8 cellular contexts compared by ENCODE assay signal in the genomic region with DNA sequence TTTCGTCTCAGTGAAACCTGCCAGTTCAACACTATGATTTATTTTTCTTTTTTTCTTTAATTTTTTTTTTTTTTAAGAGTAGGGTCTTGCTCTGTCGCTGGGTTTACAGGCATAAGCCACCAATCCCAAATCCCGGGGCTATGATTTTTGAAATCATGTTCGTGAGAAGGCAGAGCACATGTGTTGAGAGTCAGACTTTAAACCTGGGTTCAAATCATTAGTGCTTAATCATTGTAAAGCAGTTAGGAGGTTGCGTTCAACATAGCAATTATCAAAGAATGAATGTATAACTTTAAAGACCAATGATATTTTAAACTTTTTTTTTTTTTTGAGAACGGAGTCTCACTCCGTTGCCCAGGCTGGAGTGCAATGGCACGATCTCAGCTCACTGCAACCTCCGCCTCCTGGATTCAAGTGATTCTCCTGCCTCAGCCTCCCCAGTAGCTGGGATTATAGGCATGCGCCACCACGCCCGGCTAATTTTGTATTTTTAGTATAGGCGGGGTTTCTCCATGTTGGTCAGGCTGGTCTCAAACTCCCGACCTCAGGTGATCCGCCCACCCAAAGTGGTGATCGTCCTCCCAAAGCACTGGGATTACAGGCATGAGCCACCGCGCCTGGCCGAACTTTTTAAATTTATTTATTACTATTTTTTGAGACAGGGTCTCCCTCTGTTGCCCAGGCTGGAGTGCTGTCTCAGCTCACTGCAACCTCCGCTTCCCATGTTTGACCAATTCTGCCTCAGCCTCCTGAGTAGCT. TPM values are rescaled to one million over a fixed set of nuclear protein-coding genes. Genes with fewer than 3 reads are reported as not detected.
A peak's percentile ranks its signal among the peaks of the same experiment; 100 is the strongest.
DNase-seq lines count a peak whose midpoint lies in the region; ATAC-seq, FAIRE-seq and TF ChIP-seq lines count a peak whose summit lies in the region.
"Not testable (repeated sequence)": the region's sequence is repeated elsewhere in the genome, so short reads cannot be mapped to it uniquely, and the experiment has no call there.

No MANE protein-coding gene starts in this region.

- BruUV-seq in PC-3 (replicated peaks; lab: Mats Ljungman, UMichigan), result not testable (repeated sequence)

- H3K79me2 ChIP-seq in PC-3 (ENCODE audit: low read length), result peaks cover 63% of the 10 kb centered on the region

- H3K9me2 ChIP-seq in PC-3 (replicated peaks; ENCODE audit: low read length), result not testable (repeated sequence)

- H3K4me2 ChIP-seq in PC-3 (ENCODE audit: low read length), result peak overlapping the region; percentile 99

- peak overlapping the region; percentile 98 for H3K4me3 Mint-ChIP-seq in activated T-cell treated with anti-CD3 and anti-CD28 coated beads, Interleukin-2, amount 50 U/mL, for 4 hours
- H3K4me3 Mint-ChIP-seq in naive B cell, result peak overlapping the region; percentile 30 to 99 (median 95)

- POLR2A ChIA-PET in PC-3 (lab: Charles Lee; ENCODE audit: unreplicated experiment), result not testable (repeated sequence)

- ATAC-seq in PC-3; activated T-cell treated with anti-CD3 and anti-CD28 coated beads, Interleukin-2, amount 50 U/mL, for 4 hours; naive B cell (ENCODE audit: low read depth in 2 of 2): not testable (repeated sequence)

- H3K36me3 ChIP-seq in PC-3 (ENCODE audit: low read depth, low read length), result peaks cover 12% of the 10 kb centered on the region
- not testable (repeated sequence) for H3K36me3 ChIP-seq in left ventricle myocardium inferior; small intestine (ENCODE audit: control insufficient read depth in 2 of 2, insufficient read depth in 2 of 2, low read length in 2 of 2)

- H3K9me3 Mint-ChIP-seq in activated T-cell treated with anti-CD3 and anti-CD28 coated beads, Interleukin-2, amount 50 U/mL, for 4 hours; naive B cell: not testable (repeated sequence)

- not testable (repeated sequence) for H2AFZ ChIP-seq in PC-3 (ENCODE audit: low read length)

- not testable (repeated sequence) for H3K27me3 Mint-ChIP-seq in activated T-cell treated with anti-CD3 and anti-CD28 coated beads, Interleukin-2, amount 50 U/mL, for 4 hours (ENCODE audit: low read depth); naive B cell

- peaks cover 26% of the 10 kb centered on the region for H3K36me3 Mint-ChIP-seq in activated T-cell treated with anti-CD3 and anti-CD28 coated beads, Interleukin-2, amount 50 U/mL, for 4 hours (ENCODE audit: insufficient read depth)
- H3K36me3 Mint-ChIP-seq in naive B cell, result not testable (repeated sequence)

- peaks cover 22% of the 10 kb centered on the region for H3K4me1 ChIP-seq in PC-3 (ENCODE audit: insufficient read depth, low read length)
- H3K4me1 ChIP-seq in left ventricle myocardium inferior, result peaks cover 67% of the 10 kb centered on the region
- not testable (repeated sequence) for H3K4me1 ChIP-seq in small intestine (ENCODE audit: control insufficient read depth in 2 of 2, insufficient read depth in 1 of 2, low read depth in 1 of 2, low read length in 1 of 2)

- H4K20me1 ChIP-seq in PC-3 (ENCODE audit: low read length), result peaks cover 25% of the 10 kb centered on the region

- H3K27me3 ChIP-seq in PC-3 (ENCODE audit: low read length); left ventricle myocardium inferior (ENCODE audit: low read depth); small intestine (ENCODE audit: control insufficient read depth in 2 of 2, insufficient read depth in 2 of 2, low read length in 2 of 2): not testable (repeated sequence)

- not testable (repeated sequence) for H3K9me3 ChIP-seq in PC-3 (ENCODE audit: low read length); left ventricle myocardium inferior (replicated peaks); small intestine (ENCODE audit: control insufficient read depth, low read depth)

- TF ChIP-seq CTCF in 22Rv1 (IDR thresholded peaks at IDR 0.05); GM12875 (IDR thresholded peaks at IDR 0.05; ENCODE audit: borderline replicate concordance, insufficient read depth, low read depth, low read length); PC-3 (conservative IDR thresholded peaks at IDR 0.05; ENCODE audit: low read depth, low read length); choroid plexus epithelial cell (conservative IDR thresholded peaks at IDR 0.05; ENCODE audit: low read depth, low read length); left ventricle myocardium inferior (IDR thresholded peaks at IDR 0.05; ENCODE audit: borderline replicate concordance): not testable (repeated sequence)

- peak overlapping the region; percentile 100 for H3K9ac ChIP-seq in PC-3 (ENCODE audit: low read length)

- not testable (repeated sequence) for H3F3A ChIP-seq in PC-3 (ENCODE audit: low read length, unreplicated experiment)

- H3K4me1 Mint-ChIP-seq in activated T-cell treated with anti-CD3 and anti-CD28 coated beads, Interleukin-2, amount 50 U/mL, for 4 hours (ENCODE audit: low read depth), result peaks cover 16% of the 10 kb centered on the region
- H3K4me1 Mint-ChIP-seq in naive B cell, result peaks cover 22 to 37% (median 32%) of the 10 kb centered on the region in 3 donors

- peak overlapping the region; percentile 97 to 100 (median 98) for H3K27ac Mint-ChIP-seq in naive B cell

- peak overlapping the region; percentile 93 for H3K4me3 ChIP-seq in GM12875 (ENCODE audit: low read depth, low read length)
- H3K4me3 ChIP-seq in PC-3 (ENCODE audit: low read length), result peak overlapping the region; percentile 84
- peak overlapping the region; percentile 100 for H3K4me3 ChIP-seq in choroid plexus epithelial cell (ENCODE audit: low read depth, low read length)
- peak overlapping the region; percentile 99 for H3K4me3 ChIP-seq in left ventricle myocardium inferior
- H3K4me3 ChIP-seq in small intestine (ENCODE audit: low read depth in 1 of 2, low read length in 2 of 2), result peak overlapping the region in 1 of 2 donors; percentile 95

- H3K27ac ChIP-seq in 22Rv1, result peak overlapping the region; percentile 95
- H3K27ac ChIP-seq in PC-3 (ENCODE audit: low read length), result 0 out of 2 replicates have a peak overlapping the region, but pooled peaks have one; percentile 29
- H3K27ac ChIP-seq in left ventricle myocardium inferior (replicated peaks), result peak overlapping the region; percentile 100
- H3K27ac ChIP-seq in small intestine (ENCODE audit: low read depth in 1 of 2, low read length in 1 of 2), result peak overlapping the region; percentile 14 to 51

- intact Hi-C loops in PC-3 (cut with micrococcal nuclease), result loop anchor here (1.0 to 5.0 kb wide), 2 partner anchors 26 to 42 kb away; no protein-coding TSS in a partner anchor
- intact Hi-C loops in left ventricle myocardium inferior (cut with micrococcal nuclease), result not testable (repeated sequence)

- DNase-seq in PC-3; activated T-cell treated with anti-CD3 and anti-CD28 coated beads, Interleukin-2, amount 50 U/mL, for 4 hours; choroid plexus epithelial cell (ENCODE audit: low read depth); left ventricle myocardium inferior; naive B cell: not testable (repeated sequence)
- DNase-seq in small intestine, result peak; percentile 74

- not testable (repeated sequence) for FAIRE-seq in small intestine (lab: Jason Lieb, UNC)

- CTCF ChIA-PET in PC-3 (lab: Charles Lee), result not testable (repeated sequence)

- 67 to 83% (median 72%) methylated on average over 20 of the region's 20 CpGs for WGBS in small intestine, 3 donors

RNA-seq across cellular contexts. Expression of a gene that starts 1.3 kb away (rescaled TPM):
- total RNA-seq in PC-3 (2014; rRNA removed) (220 and 267 TPM in 2 replicates), left ventricle myocardium inferior (490 TPM)
- 100 to 1,000 TPM; 606 to 623 (median 610) TPM for total RNA-seq in activated T-cell treated with anti-CD3 and anti-CD28 coated beads, Interleukin-2, amount 50 U/mL, for 4 hours
- polyA plus RNA-seq in naive B cell (ENCODE audit: low read depth in 6 of 6) (1,000 to 10,000 TPM in 3 of 6 donors, 100 to 1,000 TPM in 3; 838 to 1,460 (median 963) TPM), small intestine (100 to 1,000 TPM; 256 to 424 (median 320) TPM)

RNA-seq across cellular contexts. Expression of a gene that starts 24.1 kb away (rescaled TPM):
- 17.1 and 18.1 TPM in 2 replicates for total RNA-seq in PC-3 (2014; rRNA removed)
- total RNA-seq in activated T-cell treated with anti-CD3 and anti-CD28 coated beads, Interleukin-2, amount 50 U/mL, for 4 hours, result 100 to 1,000 TPM in 1 of 3 donors, 10 to 100 TPM in 2; 93.1 to 101 (median 93.9) TPM
- total RNA-seq in left ventricle myocardium inferior, result 21.3 TPM
- polyA plus RNA-seq in naive B cell (ENCODE audit: low read depth in 6 of 6), result 10 to 100 TPM; 74.5 to 95.8 (median 88.9) TPM
- 10 to 100 TPM; 11.2 to 27.1 (median 20.5) TPM for polyA plus RNA-seq in small intestine

Comparison
In these comparisons a context has a peak if more than half of its experiments do, and no peak if none do; other contexts are left out.
1. H3K27ac ChIP-seq: peak in every context shown above with its lines; median percentile 100 in left ventricle myocardium inferior; 95 in 22Rv1; 32 in small intestine; 29 in PC-3.